1 cellular context compared by ENCODE assay signal in genomic region chr5:169906745-169907649, GRCh38.
TF ChIP-seq lines count a peak whose summit lies in the region.

No MANE protein-coding gene starts in this region.

TF ChIP-seq in HEK293, 187 proteins besides CTCF, POLR2A, EP300 and RAD21 (continued from another document):
- TF ChIP-seq TSHZ1 (tag by site-specific recombination; IDR thresholded peaks at IDR 0.05; ENCODE audit: borderline replicate concordance) (peak; percentile 15; the same call in 1 of the 2 replicates), ZNF169 (tag by site-specific recombination; IDR thresholded peaks at IDR 0.05) (no peak), ZIC2 (tag by site-specific recombination; IDR thresholded peaks at IDR 0.05) (peak; percentile 73), ZNF777 (tag by site-specific recombination; IDR thresholded peaks at IDR 0.05; ENCODE audit: borderline replicate concordance) (no peak), ZSCAN18 (tag by site-specific recombination; IDR thresholded peaks at IDR 0.05) (no peak), ZNF214 (tag by site-specific recombination; IDR thresholded peaks at IDR 0.05; ENCODE audit: borderline replicate concordance) (no peak), ZNF280D (tag by site-specific recombination; IDR thresholded peaks at IDR 0.05) (no peak), ZNF266 (tag by site-specific recombination; IDR thresholded peaks at IDR 0.05; ENCODE audit: low read depth) (no peak), ZNF449 (tag by site-specific recombination; IDR thresholded peaks at IDR 0.05) (no peak), GLIS1 (tag by site-specific recombination; IDR thresholded peaks at IDR 0.05) (peak; percentile 68), HOXC10 (CRISPR knock-in tag; IDR thresholded peaks at IDR 0.05) (no peak), ZNF19 (tag by site-specific recombination; IDR thresholded peaks at IDR 0.05; ENCODE audit: low read depth) (no peak), ZNF707 (tag by site-specific recombination; IDR thresholded peaks at IDR 0.05) (no peak), ZNF157 (tag by site-specific recombination; IDR thresholded peaks at IDR 0.05) (no peak), ZNF501 (tag by site-specific recombination; IDR thresholded peaks at IDR 0.05) (no peak), GFI1B (tag by site-specific recombination; IDR thresholded peaks at IDR 0.05) (peak; percentile 75), SP7 (tag by site-specific recombination; IDR thresholded peaks at IDR 0.05) (peak; percentile 27; the same call in 1 of the 2 replicates), BCL6B (tag by site-specific recombination; IDR thresholded peaks at IDR 0.05) (peak; percentile 68), ZBTB21 (tag by site-specific recombination; IDR thresholded peaks at IDR 0.05) (no peak), ZNF488 (tag by site-specific recombination; IDR thresholded peaks at IDR 0.05) (0 out of 2 replicates have a peak, but pooled peaks have one; percentile 24), ZBTB20 (tag by site-specific recombination; IDR thresholded peaks at IDR 0.05) (no peak), PRDM6 (tag by site-specific recombination; IDR thresholded peaks at IDR 0.05) (peak; percentile 83), RBAK (tag by site-specific recombination; IDR thresholded peaks at IDR 0.05) (no peak), FEZF1 (tag by site-specific recombination; IDR thresholded peaks at IDR 0.05) (peak; percentile 89), ZNF16 (tag by site-specific recombination; IDR thresholded peaks at IDR 0.05; ENCODE audit: low read depth) (no peak), ZNF843 (tag by site-specific recombination; IDR thresholded peaks at IDR 0.05) (0 out of 2 replicates have a peak, but pooled peaks have one; percentile 50), OSR2 (tag by site-specific recombination; IDR thresholded peaks at IDR 0.05) (peak; percentile 82), ZNF416 (tag by site-specific recombination; IDR thresholded peaks at IDR 0.05) (no peak), ZNF558 (tag by site-specific recombination; IDR thresholded peaks at IDR 0.05) (no peak)
- TF ChIP-seq, protein P1, sequence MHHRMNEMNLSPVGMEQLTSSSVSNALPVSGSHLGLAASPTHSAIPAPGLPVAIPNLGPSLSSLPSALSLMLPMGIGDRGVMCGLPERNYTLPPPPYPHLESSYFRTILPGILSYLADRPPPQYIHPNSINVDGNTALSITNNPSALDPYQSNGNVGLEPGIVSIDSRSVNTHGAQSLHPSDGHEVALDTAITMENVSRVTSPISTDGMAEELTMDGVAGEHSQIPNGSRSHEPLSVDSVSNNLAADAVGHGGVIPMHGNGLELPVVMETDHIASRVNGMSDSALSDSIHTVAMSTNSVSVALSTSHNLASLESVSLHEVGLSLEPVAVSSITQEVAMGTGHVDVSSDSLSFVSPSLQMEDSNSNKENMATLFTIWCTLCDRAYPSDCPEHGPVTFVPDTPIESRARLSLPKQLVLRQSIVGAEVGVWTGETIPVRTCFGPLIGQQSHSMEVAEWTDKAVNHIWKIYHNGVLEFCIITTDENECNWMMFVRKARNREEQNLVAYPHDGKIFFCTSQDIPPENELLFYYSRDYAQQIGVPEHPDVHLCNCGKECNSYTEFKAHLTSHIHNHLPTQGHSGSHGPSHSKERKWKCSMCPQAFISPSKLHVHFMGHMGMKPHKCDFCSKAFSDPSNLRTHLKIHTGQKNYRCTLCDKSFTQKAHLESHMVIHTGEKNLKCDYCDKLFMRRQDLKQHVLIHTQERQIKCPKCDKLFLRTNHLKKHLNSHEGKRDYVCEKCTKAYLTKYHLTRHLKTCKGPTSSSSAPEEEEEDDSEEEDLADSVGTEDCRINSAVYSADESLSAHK (tag by site-specific recombination; IDR thresholded peaks at IDR 0.05) = peak; percentile 70
- TF ChIP-seq, protein P2, sequence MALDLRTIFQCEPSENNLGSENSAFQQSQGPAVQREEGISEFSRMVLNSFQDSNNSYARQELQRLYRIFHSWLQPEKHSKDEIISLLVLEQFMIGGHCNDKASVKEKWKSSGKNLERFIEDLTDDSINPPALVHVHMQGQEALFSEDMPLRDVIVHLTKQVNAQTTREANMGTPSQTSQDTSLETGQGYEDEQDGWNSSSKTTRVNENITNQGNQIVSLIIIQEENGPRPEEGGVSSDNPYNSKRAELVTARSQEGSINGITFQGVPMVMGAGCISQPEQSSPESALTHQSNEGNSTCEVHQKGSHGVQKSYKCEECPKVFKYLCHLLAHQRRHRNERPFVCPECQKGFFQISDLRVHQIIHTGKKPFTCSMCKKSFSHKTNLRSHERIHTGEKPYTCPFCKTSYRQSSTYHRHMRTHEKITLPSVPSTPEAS (tag by site-specific recombination; IDR thresholded peaks at IDR 0.05) = no peak
- TF ChIP-seq, protein P3, sequence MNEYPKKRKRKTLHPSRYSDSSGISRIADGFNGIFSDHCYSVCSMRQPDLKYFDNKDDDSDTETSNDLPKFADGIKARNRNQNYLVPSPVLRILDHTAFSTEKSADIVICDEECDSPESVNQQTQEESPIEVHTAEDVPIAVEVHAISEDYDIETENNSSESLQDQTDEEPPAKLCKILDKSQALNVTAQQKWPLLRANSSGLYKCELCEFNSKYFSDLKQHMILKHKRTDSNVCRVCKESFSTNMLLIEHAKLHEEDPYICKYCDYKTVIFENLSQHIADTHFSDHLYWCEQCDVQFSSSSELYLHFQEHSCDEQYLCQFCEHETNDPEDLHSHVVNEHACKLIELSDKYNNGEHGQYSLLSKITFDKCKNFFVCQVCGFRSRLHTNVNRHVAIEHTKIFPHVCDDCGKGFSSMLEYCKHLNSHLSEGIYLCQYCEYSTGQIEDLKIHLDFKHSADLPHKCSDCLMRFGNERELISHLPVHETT (tag by site-specific recombination; IDR thresholded peaks at IDR 0.05) = no peak
- TF ChIP-seq, protein P4, sequence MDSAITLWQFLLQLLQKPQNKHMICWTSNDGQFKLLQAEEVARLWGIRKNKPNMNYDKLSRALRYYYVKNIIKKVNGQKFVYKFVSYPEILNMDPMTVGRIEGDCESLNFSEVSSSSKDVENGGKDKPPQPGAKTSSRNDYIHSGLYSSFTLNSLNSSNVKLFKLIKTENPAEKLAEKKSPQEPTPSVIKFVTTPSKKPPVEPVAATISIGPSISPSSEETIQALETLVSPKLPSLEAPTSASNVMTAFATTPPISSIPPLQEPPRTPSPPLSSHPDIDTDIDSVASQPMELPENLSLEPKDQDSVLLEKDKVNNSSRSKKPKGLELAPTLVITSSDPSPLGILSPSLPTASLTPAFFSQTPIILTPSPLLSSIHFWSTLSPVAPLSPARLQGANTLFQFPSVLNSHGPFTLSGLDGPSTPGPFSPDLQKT (IDR thresholded peaks at IDR 0.05; ENCODE audit: borderline replicate concordance, low read depth, low read length) = no peak
- TF ChIP-seq, protein P5, sequence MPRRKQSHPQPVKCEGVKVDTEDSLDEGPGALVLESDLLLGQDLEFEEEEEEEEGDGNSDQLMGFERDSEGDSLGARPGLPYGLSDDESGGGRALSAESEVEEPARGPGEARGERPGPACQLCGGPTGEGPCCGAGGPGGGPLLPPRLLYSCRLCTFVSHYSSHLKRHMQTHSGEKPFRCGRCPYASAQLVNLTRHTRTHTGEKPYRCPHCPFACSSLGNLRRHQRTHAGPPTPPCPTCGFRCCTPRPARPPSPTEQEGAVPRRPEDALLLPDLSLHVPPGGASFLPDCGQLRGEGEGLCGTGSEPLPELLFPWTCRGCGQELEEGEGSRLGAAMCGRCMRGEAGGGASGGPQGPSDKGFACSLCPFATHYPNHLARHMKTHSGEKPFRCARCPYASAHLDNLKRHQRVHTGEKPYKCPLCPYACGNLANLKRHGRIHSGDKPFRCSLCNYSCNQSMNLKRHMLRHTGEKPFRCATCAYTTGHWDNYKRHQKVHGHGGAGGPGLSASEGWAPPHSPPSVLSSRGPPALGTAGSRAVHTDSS (tag by site-specific recombination; IDR thresholded peaks at IDR 0.05) = no peak
